ENCODE assay signal across 8 cellular contexts in the genomic region with DNA sequence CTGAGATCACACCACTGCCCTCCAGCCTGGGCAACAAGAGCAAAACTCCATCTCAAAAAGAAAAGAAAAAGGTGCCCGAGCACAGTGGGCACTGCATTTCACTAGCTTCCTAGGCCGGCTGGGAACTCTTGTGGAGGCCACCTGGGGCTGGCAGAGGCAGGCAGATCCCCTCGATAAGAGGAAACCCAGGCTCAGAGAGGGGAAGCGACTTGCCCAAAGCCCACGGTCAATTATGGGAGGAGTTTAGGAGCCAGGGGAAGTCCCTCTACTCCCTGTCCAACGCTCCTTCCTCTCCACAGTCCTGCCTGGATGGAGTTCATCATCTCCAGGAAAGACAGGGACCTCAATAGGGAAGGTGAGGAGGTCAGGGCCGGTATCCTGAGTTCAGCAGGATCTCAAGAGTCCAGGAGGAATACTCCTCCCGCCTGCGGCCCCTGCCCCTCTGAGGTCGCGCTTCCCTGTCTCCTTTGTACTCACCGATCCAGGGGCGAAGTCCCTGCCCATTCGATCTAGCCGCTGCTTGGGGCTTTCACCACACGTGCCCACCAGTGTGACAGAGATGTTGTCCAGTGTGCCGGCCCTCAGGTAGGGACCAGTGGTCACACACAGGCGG. TPM values are rescaled to one million over a fixed set of nuclear protein-coding genes. Genes with fewer than 3 reads are reported as not detected.
DNase-seq lines count a peak whose midpoint lies in the region; ATAC-seq and TF ChIP-seq lines count a peak whose summit lies in the region.

No MANE protein-coding gene starts in this region.

- peak overlapping the region; percentile 99 for H3K4me2 ChIP-seq in MM.1S (ENCODE audit: low read depth, low read length)

- POLR2A ChIA-PET in CD8-positive, alpha-beta T cell (lab: Charles Lee): interaction anchor here (3.6 to 4.2 kb wide), 2 partner anchors 21 to 70 kb away, joined by 32 to 36 read pairs; no protein-coding TSS in a partner anchor

- intact Hi-C loops in CD8-positive, alpha-beta T cell (cut with DNase I, micrococcal nuclease): loop anchor here (5.0 to 10.0 kb wide), 4 partner anchors 85 to 627 kb away; partner anchors contain the start of genes CCDC42 (in 1 of the 2), CNTROB (in 1 of the 2), KRABD2 (in 1 of the 2) and TRAPPC1 (in 1 of the 2)
- intact Hi-C loops in mucosa of descending colon (cut with DNase I, micrococcal nuclease): no loop called here

- H3K4me1 ChIP-seq in CD8-positive, alpha-beta T cell (ENCODE audit: insufficient read depth, low read length): peaks cover 31% of the 10 kb centered on the region
- H3K4me1 ChIP-seq in MM.1S (ENCODE audit: low read length): no peaks in the 10 kb centered on the region
- H3K4me1 ChIP-seq in ectodermal cell (ENCODE audit: control insufficient read depth, insufficient read depth, low read length): no peaks in the 10 kb centered on the region
- H3K4me1 ChIP-seq in neutrophil (ENCODE audit: control insufficient read depth in 1 of 2, insufficient read depth in 1 of 2, low read depth in 1 of 2, low read length in 1 of 2): peaks cover 52 to 55% of the 10 kb centered on the region in 2 experiments
- H3K4me1 ChIP-seq in mucosa of descending colon (ENCODE audit: low read depth): peaks cover 33% of the 10 kb centered on the region

- DNase-seq in CD8-positive, alpha-beta T cell: no peak
- no peak for DNase-seq in MM.1S
- no peak for DNase-seq in HT-29 (ENCODE audit: low spot score)
- no peak for DNase-seq in hippocampal formation (lab: John Stamatoyannopoulos, UW)
- no peak for DNase-seq in NCI-H510A (lab: John Stamatoyannopoulos, UW)
- DNase-seq in mucosa of descending colon: no peak

- H3K27me3 ChIP-seq in CD8-positive, alpha-beta T cell (ENCODE audit: insufficient read depth, low read length): no peaks in the 10 kb centered on the region
- peaks cover 56% of the 10 kb centered on the region for H3K27me3 ChIP-seq in MM.1S (replicated peaks; ENCODE audit: insufficient read depth, low read length)
- peaks cover 69% of the 10 kb centered on the region for H3K27me3 ChIP-seq in ectodermal cell (ENCODE audit: control insufficient read depth, insufficient read depth, low read length, poor library complexity, severe bottlenecking)
- peaks cover 100% of the 10 kb centered on the region for H3K27me3 ChIP-seq in neutrophil

- no peaks in the 10 kb centered on the region for H3K36me3 ChIP-seq in CD8-positive, alpha-beta T cell (ENCODE audit: insufficient read depth, low read length)
- H3K36me3 ChIP-seq in MM.1S (replicated peaks; ENCODE audit: insufficient read depth, low read length) (no peaks in the 10 kb centered on the region), ectodermal cell (ENCODE audit: control insufficient read depth, insufficient read depth, low read length) (no peaks in the 10 kb centered on the region), neutrophil (no peaks in the 10 kb centered on the region), mucosa of descending colon (ENCODE audit: low read depth) (no peaks in the 10 kb centered on the region)

- whole genome bisulfite sequencing in ectodermal cell, 2 experiments: 6 to 7% methylated on average over 18 of the region's 18 CpGs

- H3K36me3 Mint-ChIP-seq in CD8-positive, alpha-beta T cell: peaks cover 2% of the 10 kb centered on the region

- ATAC-seq in CD8-positive, alpha-beta T cell: no peak
- ATAC-seq in mucosa of descending colon: no peak

- peaks cover 28% of the 10 kb centered on the region for H3F3A ChIP-seq in MM.1S (ENCODE audit: insufficient read depth, low read length)

- H3K4me1 Mint-ChIP-seq in CD8-positive, alpha-beta T cell (ENCODE audit: low read depth): peaks cover 34% of the 10 kb centered on the region

- H3K4me3 Mint-ChIP-seq in CD8-positive, alpha-beta T cell: peak overlapping the region; percentile 93

- H3K79me2 ChIP-seq in MM.1S (ENCODE audit: low read length): no peaks in the 10 kb centered on the region

- no peaks in the 10 kb centered on the region for H3K9me3 Mint-ChIP-seq in CD8-positive, alpha-beta T cell

- peak overlapping the region; percentile 77 for H3K4me3 ChIP-seq in CD8-positive, alpha-beta T cell (ENCODE audit: low read depth, low read length)
- H3K4me3 ChIP-seq in MM.1S (ENCODE audit: low read length) (peak overlapping the region; percentile 85), ectodermal cell (ENCODE audit: insufficient read depth, low read depth, low read length) (peak overlapping the region; percentile 80), neutrophil (ENCODE audit: low read depth in 1 of 2, low read length in 1 of 2) (peak overlapping the region; percentile 2 to 45), mucosa of descending colon (no peak overlapping the region)

- CTCF ChIA-PET in CD8-positive, alpha-beta T cell (lab: Charles Lee): interaction anchor here (0.7 to 7.0 kb wide), 9 partner anchors 8 to 187 kb away, joined by 3 to 93 read pairs (median 45); no protein-coding TSS in a partner anchor

- no peaks in the 10 kb centered on the region; the same call in 1 of the 2 replicates for H4K20me1 ChIP-seq in MM.1S (ENCODE audit: insufficient read depth, low read length)

- no peak for TF ChIP-seq CTCF in CD8-positive, alpha-beta T cell (IDR thresholded peaks at IDR 0.05)
- no peak for TF ChIP-seq CTCF in MM.1S (IDR thresholded peaks at IDR 0.05; ENCODE audit: low read length)
- TF ChIP-seq CTCF in neutrophil (IDR thresholded peaks at IDR 0.05): no peak
- TF ChIP-seq CTCF in mucosa of descending colon (IDR thresholded peaks at IDR 0.05): no peak

- peaks cover 35% of the 10 kb centered on the region for H3K27me3 Mint-ChIP-seq in CD8-positive, alpha-beta T cell (ENCODE audit: low read depth)

- H3K9me3 ChIP-seq in CD8-positive, alpha-beta T cell (ENCODE audit: low read length): no peaks in the 10 kb centered on the region
- H3K9me3 ChIP-seq in MM.1S (replicated peaks; ENCODE audit: insufficient read depth, low read length) (no peaks in the 10 kb centered on the region), ectodermal cell (ENCODE audit: control insufficient read depth, low read length) (no peaks in the 10 kb centered on the region), neutrophil (no peaks in the 10 kb centered on the region), mucosa of descending colon (no peaks in the 10 kb centered on the region)

- H2AFZ ChIP-seq in MM.1S (ENCODE audit: low read length): peak overlapping the region; percentile 85; the same call in 1 of the 2 replicates

- no peaks in the 10 kb centered on the region for H3K9me2 ChIP-seq in MM.1S (replicated peaks; ENCODE audit: insufficient read depth, low read length)

- H3K27ac Mint-ChIP-seq in CD8-positive, alpha-beta T cell: no peak overlapping the region

- no peak overlapping the region for H3K9ac ChIP-seq in MM.1S (ENCODE audit: low read length)

- H3K27ac ChIP-seq in CD8-positive, alpha-beta T cell (ENCODE audit: low read depth, low read length): no peak overlapping the region
- no peak overlapping the region for H3K27ac ChIP-seq in MM.1S (ENCODE audit: low read length)
- H3K27ac ChIP-seq in ectodermal cell (ENCODE audit: insufficient read depth, low read depth, low read length, poor library complexity, severe bottlenecking): no peak overlapping the region
- H3K27ac ChIP-seq in neutrophil: no peak overlapping the region

RNA-seq across cellular contexts. Expression of gene ALOXE3, which starts 0.8 kb away (rescaled TPM):
- total RNA-seq in CD8-positive, alpha-beta T cell: under 1 TPM; 0.11 to 0.33 TPM
- polyA plus RNA-seq in ectodermal cell (2013, experiment 1 of 4): not detected
- polyA plus RNA-seq in ectodermal cell (2013, experiment 2 of 4): not detected
- not detected for polyA plus RNA-seq in ectodermal cell (2013, experiment 3 of 4)
- polyA plus RNA-seq in ectodermal cell (2013, experiment 4 of 4): not detected
- not detected in 2 replicates for total RNA-seq in HT-29 (2014; rRNA removed; shearing (Covaris generic))
- not detected for total RNA-seq in mucosa of descending colon

RNA-seq across cellular contexts. Expression of gene HES7, which starts 6.4 kb away (rescaled TPM):
- under 1 TPM; 0.30 to 0.92 TPM for total RNA-seq in CD8-positive, alpha-beta T cell
- not detected for polyA plus RNA-seq in ectodermal cell (2013, experiment 1 of 4)
- 0.21 TPM for polyA plus RNA-seq in ectodermal cell (2013, experiment 2 of 4)
- polyA plus RNA-seq in ectodermal cell (2013, experiment 3 of 4): 0.91 TPM
- 0.53 TPM for polyA plus RNA-seq in ectodermal cell (2013, experiment 4 of 4)
- 0.61 and 0.76 TPM in 2 replicates for total RNA-seq in HT-29 (2014; rRNA removed; shearing (Covaris generic))
- under 1 TPM in 1 of 3 donors, not detected in 2; 0.28 TPM for total RNA-seq in mucosa of descending colon

RNA-seq across cellular contexts. Expression of gene ALOX12B, which starts 30.0 kb away (rescaled TPM):
- under 1 TPM in 1 of 2 experiments, not detected in 1; 0.68 TPM for total RNA-seq in CD8-positive, alpha-beta T cell
- 1.6 TPM for polyA plus RNA-seq in ectodermal cell (2013, experiment 1 of 4)
- polyA plus RNA-seq in ectodermal cell (2013, experiment 2 of 4): 0.39 TPM
- polyA plus RNA-seq in ectodermal cell (2013, experiment 3 of 4): 0.32 TPM
- 0.45 TPM for polyA plus RNA-seq in ectodermal cell (2013, experiment 4 of 4)
- total RNA-seq in HT-29 (2014; rRNA removed; shearing (Covaris generic)): 0.97 TPM in 1 of 2 replicates, not detected in the other
- total RNA-seq in mucosa of descending colon: under 1 TPM; 0.25 to 0.65 (median 0.49) TPM

RNA-seq across cellular contexts. Expression of gene PER1, which starts 34.7 kb away (rescaled TPM):
- 1,000 to 10,000 TPM; 1,922 to 1,926 TPM for total RNA-seq in CD8-positive, alpha-beta T cell
- 20.6 TPM for polyA plus RNA-seq in ectodermal cell (2013, experiment 1 of 4)
- polyA plus RNA-seq in ectodermal cell (2013, experiment 2 of 4): 22.6 TPM
- 20.0 TPM for polyA plus RNA-seq in ectodermal cell (2013, experiment 3 of 4)
- 21.2 TPM for polyA plus RNA-seq in ectodermal cell (2013, experiment 4 of 4)
- total RNA-seq in HT-29 (2014; rRNA removed; shearing (Covaris generic)): 37.1 and 43.5 TPM in 2 replicates
- 100 to 1,000 TPM in 1 of 3 donors, 10 to 100 TPM in 2; 14.9 to 185 (median 84.0) TPM for total RNA-seq in mucosa of descending colon

RNA-seq across cellular contexts. Expression of gene VAMP2, which starts 45.3 kb away (rescaled TPM):
- 100 to 1,000 TPM; 302 to 303 TPM for total RNA-seq in CD8-positive, alpha-beta T cell
- polyA plus RNA-seq in ectodermal cell (2013, experiment 1 of 4): 50.3 TPM
- polyA plus RNA-seq in ectodermal cell (2013, experiment 2 of 4): 44.8 TPM
- 38.2 TPM for polyA plus RNA-seq in ectodermal cell (2013, experiment 3 of 4)
- polyA plus RNA-seq in ectodermal cell (2013, experiment 4 of 4): 47.1 TPM
- 4.9 and 5.8 TPM in 2 replicates for total RNA-seq in HT-29 (2014; rRNA removed; shearing (Covaris generic))
- total RNA-seq in mucosa of descending colon: 10 to 100 TPM; 56.4 to 77.2 (median 62.8) TPM

Comparison
In these comparisons a context has a peak if more than half of its experiments do, and no peak if none do; other contexts are left out.
1. intact Hi-C loops: an anchor here in CD8-positive, alpha-beta T cell (5.0 to 10.0 kb wide); none called in mucosa of descending colon.